Comparison of ENCODE assay signal across 15 cellular contexts in genomic region chrX:113260474-113260873, GRCh38.
DNase-seq lines count a peak whose midpoint lies in the region; ATAC-seq and TF ChIP-seq lines count a peak whose summit lies in the region.
"Had no signal": no experiment of that assay in that cellular context is flagged by ENCODE, and none has a peak within 500 bp of the region (broad histone marks: within the 10 kb centered on the region; RNA-seq: fewer than 3 reads in every experiment).

No MANE protein-coding gene starts in this region.

- no peaks in the 10 kb centered on the region for H3K36me3 ChIP-seq in adipocyte (ENCODE audit: control insufficient read depth, insufficient read depth, low read length, severe bottlenecking)
- H3K36me3 ChIP-seq in naive thymus-derived CD4-positive, alpha-beta T cell (ENCODE audit: control insufficient read depth in 2 of 3, insufficient read depth in 3 of 3, low read length in 3 of 3) = no peaks in the 10 kb centered on the region
- H3K36me3 ChIP-seq: ascending aorta had no signal

- H3K4me3 Mint-ChIP-seq in activated CD4-positive, alpha-beta T cell treated with anti-CD3 and anti-CD28 coated beads, Interleukin-2, amount 10 ng/mL, durations not matched to agents 24 days and 14 days = no peak overlapping the region
- H3K4me3 Mint-ChIP-seq in naive thymus-derived CD4-positive, alpha-beta T cell = no peak overlapping the region
- H3K4me3 Mint-ChIP-seq: CD4-positive, alpha-beta memory T cell; nephron; stimulated activated effector memory CD8-positive, alpha-beta T cell treated with anti-CD3 and anti-CD28 coated beads, Interleukin-12 subunit alpha, Interleukin-12 subunit beta, amount 100 ng/mL, for 72 hours had no signal

- no peaks in the 10 kb centered on the region for H3K9me3 Mint-ChIP-seq in activated CD4-positive, alpha-beta T cell treated with anti-CD3 and anti-CD28 coated beads, Interleukin-2, amount 10 ng/mL, durations not matched to agents 24 days and 14 days
- peaks cover 0 to 5% (median 2%) of the 10 kb centered on the region in 11 donors for H3K9me3 Mint-ChIP-seq in naive thymus-derived CD4-positive, alpha-beta T cell
- H3K9me3 Mint-ChIP-seq: CD4-positive, alpha-beta memory T cell; nephron had no signal

- peak; percentile 6 for DNase-seq in adipocyte (ENCODE audit: low read depth)
- peak; percentile 10 for DNase-seq in iPS-NIHi11 (ENCODE audit: low spot score)
- no peak for DNase-seq in activated CD4-positive, alpha-beta T cell treated with anti-CD3 and anti-CD28 coated beads, Interleukin-2, amount 10 ng/mL, durations not matched to agents 24 days and 14 days
- no peak for DNase-seq in naive thymus-derived CD4-positive, alpha-beta T cell
- DNase-seq in cerebellar nuclear complex (lab: John Stamatoyannopoulos, UW) = no peak
- DNase-seq in DMS114 treated with DMSO at 0.1 percent for 48 hours (lab: John Stamatoyannopoulos, UW; ENCODE audit: unreplicated experiment) = no peak
- DNase-seq: CD4-positive, alpha-beta memory T cell; erythroblast; NCI-H1930 had no signal

- peak; percentile 53; the same call in 2 of the 3 replicates for TF ChIP-seq CTCF in GM12872 (IDR thresholded peaks at IDR 0.05; ENCODE audit: insufficient read depth, low read depth, low read length)

- no peaks in the 10 kb centered on the region for H3K36me3 Mint-ChIP-seq in activated CD4-positive, alpha-beta T cell treated with anti-CD3 and anti-CD28 coated beads, Interleukin-2, amount 10 ng/mL, durations not matched to agents 24 days and 14 days (ENCODE audit: low read depth)
- no peaks in the 10 kb centered on the region for H3K36me3 Mint-ChIP-seq in naive thymus-derived CD4-positive, alpha-beta T cell
- H3K36me3 Mint-ChIP-seq: CD4-positive, alpha-beta memory T cell; stimulated activated effector memory CD8-positive, alpha-beta T cell treated with anti-CD3 and anti-CD28 coated beads, Interleukin-12 subunit alpha, Interleukin-12 subunit beta, amount 100 ng/mL, for 72 hours had no signal

- no peak overlapping the region for H3K9ac ChIP-seq in adipocyte (ENCODE audit: low read length)

- POLR2A ChIA-PET in naive thymus-derived CD4-positive, alpha-beta T cell (lab: Charles Lee) = no interaction called here

- no peak overlapping the region for H3K27ac Mint-ChIP-seq in activated CD4-positive, alpha-beta T cell treated with anti-CD3 and anti-CD28 coated beads, Interleukin-2, amount 10 ng/mL, durations not matched to agents 24 days and 14 days
- no peak overlapping the region for H3K27ac Mint-ChIP-seq in naive thymus-derived CD4-positive, alpha-beta T cell
- H3K27ac Mint-ChIP-seq: CD4-positive, alpha-beta memory T cell; nephron; stimulated activated effector memory CD8-positive, alpha-beta T cell treated with anti-CD3 and anti-CD28 coated beads, Interleukin-12 subunit alpha, Interleukin-12 subunit beta, amount 100 ng/mL, for 72 hours had no signal

- CTCF ChIA-PET in naive thymus-derived CD4-positive, alpha-beta T cell (lab: Charles Lee) = no interaction called here

- no peaks in the 10 kb centered on the region for H3K4me1 ChIP-seq in adipocyte (ENCODE audit: control insufficient read depth, insufficient read depth, low read length)
- H3K4me1 ChIP-seq in naive thymus-derived CD4-positive, alpha-beta T cell (ENCODE audit: control insufficient read depth in 2 of 2, insufficient read depth in 2 of 2, low read length in 2 of 2) = no peaks in the 10 kb centered on the region
- H3K4me1 ChIP-seq: ascending aorta had no signal

- no peak overlapping the region for H3K27ac ChIP-seq in naive thymus-derived CD4-positive, alpha-beta T cell (ENCODE audit: low read depth, low read length)
- H3K27ac ChIP-seq: ascending aorta, RWPE1 had no signal

- no peak overlapping the region for H3K4me3 ChIP-seq in adipocyte (ENCODE audit: low read length)
- H3K4me3 ChIP-seq in naive thymus-derived CD4-positive, alpha-beta T cell (ENCODE audit: low read length) = no peak overlapping the region
- H3K4me3 ChIP-seq: ascending aorta had no signal

- H3K27me3 ChIP-seq in adipocyte (replicated peaks; ENCODE audit: control insufficient read depth, insufficient read depth, low read length) = peaks cover 19% of the 10 kb centered on the region
- H3K27me3 ChIP-seq in naive thymus-derived CD4-positive, alpha-beta T cell (ENCODE audit: control insufficient read depth in 2 of 2, insufficient read depth in 2 of 2, low read length in 2 of 2) = no peaks in the 10 kb centered on the region
- H3K27me3 ChIP-seq: ascending aorta had no signal

- ATAC-seq in HG03354 (IDR thresholded peaks at IDR 0.05; ENCODE audit: poor library complexity, severe bottlenecking, unreplicated experiment) = peak; percentile 77
- no peak for ATAC-seq in naive thymus-derived CD4-positive, alpha-beta T cell
- ATAC-seq: stimulated activated effector memory CD8-positive, alpha-beta T cell treated with anti-CD3 and anti-CD28 coated beads, Interleukin-12 subunit alpha, Interleukin-12 subunit beta, amount 100 ng/mL, for 72 hours had no signal

- intact Hi-C loops in activated CD4-positive, alpha-beta T cell treated with anti-CD3 and anti-CD28 coated beads, Interleukin-2, amount 10 ng/mL, durations not matched to agents 24 days and 14 days (cut with micrococcal nuclease) = no loop called here
- intact Hi-C loops in naive thymus-derived CD4-positive, alpha-beta T cell (cut with micrococcal nuclease) = no loop called here

- no peaks in the 10 kb centered on the region for H3K9me3 ChIP-seq in adipocyte (ENCODE audit: control insufficient read depth, low read length)
- H3K9me3 ChIP-seq in naive thymus-derived CD4-positive, alpha-beta T cell (ENCODE audit: control insufficient read depth in 2 of 3, low read length in 3 of 3) = no peaks in the 10 kb centered on the region
- H3K9me3 ChIP-seq: ascending aorta had no signal

- H3K27me3 Mint-ChIP-seq in activated CD4-positive, alpha-beta T cell treated with anti-CD3 and anti-CD28 coated beads, Interleukin-2, amount 10 ng/mL, durations not matched to agents 24 days and 14 days = no peaks in the 10 kb centered on the region
- H3K27me3 Mint-ChIP-seq in naive thymus-derived CD4-positive, alpha-beta T cell = no peaks in the 10 kb centered on the region
- H3K27me3 Mint-ChIP-seq: CD4-positive, alpha-beta memory T cell had no signal

- no peaks in the 10 kb centered on the region for H3K4me1 Mint-ChIP-seq in activated CD4-positive, alpha-beta T cell treated with anti-CD3 and anti-CD28 coated beads, Interleukin-2, amount 10 ng/mL, durations not matched to agents 24 days and 14 days
- no peaks in the 10 kb centered on the region for H3K4me1 Mint-ChIP-seq in naive thymus-derived CD4-positive, alpha-beta T cell
- H3K4me1 Mint-ChIP-seq: CD4-positive, alpha-beta memory T cell; nephron; stimulated activated effector memory CD8-positive, alpha-beta T cell treated with anti-CD3 and anti-CD28 coated beads, Interleukin-12 subunit alpha, Interleukin-12 subunit beta, amount 100 ng/mL, for 72 hours had no signal

Comparison
In these comparisons a context has a peak if more than half of its experiments do, and no peak if none do; other contexts are left out.
1. DNase-seq: peak in adipocyte (single experiment) and iPS-NIHi11 (single experiment); none in activated CD4-positive, alpha-beta T cell treated with anti-CD3 and anti-CD28 coated beads, Interleukin-2, amount 10 ng/mL, durations not matched to agents 24 days and 14 days (single experiment), naive thymus-derived CD4-positive, alpha-beta T cell (0 of 9), cerebellar nuclear complex (0 of 2) and DMS114 treated with DMSO at 0.1 percent for 48 hours (single experiment).